In the genomic region with DNA sequence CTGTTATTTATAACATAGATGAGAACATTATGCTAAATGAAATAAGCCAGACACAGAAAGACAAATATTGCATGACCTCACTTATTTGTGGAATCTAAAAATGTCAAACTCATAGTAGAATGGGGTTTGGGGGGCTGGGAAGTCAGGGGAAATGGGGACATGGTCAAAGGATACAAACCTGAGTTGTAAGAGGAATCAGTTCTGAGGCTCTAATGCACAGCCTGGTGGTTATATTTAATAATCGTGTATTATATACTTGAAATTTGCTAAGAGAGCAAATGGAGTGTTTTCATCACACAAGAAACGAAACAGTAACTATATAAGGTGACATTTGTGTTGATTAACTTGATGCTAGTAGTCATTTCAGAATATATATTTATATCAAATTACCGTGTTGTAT, we compare ENCODE assay signal across 18 cellular contexts. TPM values are rescaled to one million over a fixed set of nuclear protein-coding genes. Genes with fewer than 3 reads are reported as not detected.
DNase-seq lines count a peak whose midpoint lies in the region; ATAC-seq, FAIRE-seq and TF ChIP-seq lines count a peak whose summit lies in the region.
"Had no signal": no experiment of that assay in that cellular context is flagged by ENCODE, and none has a peak within 500 bp of the region (broad histone marks: within the 10 kb centered on the region; RNA-seq: fewer than 3 reads in every experiment).

No MANE protein-coding gene starts in this region.

- H3K36me3 Mint-ChIP-seq in naive B cell = no peaks in the 10 kb centered on the region
- H3K36me3 Mint-ChIP-seq: T-cell had no signal

- H3K27ac Mint-ChIP-seq in naive B cell = peak overlapping the region in 5 of 6 donors; percentile 33 to 92 (median 77)
- H3K27ac Mint-ChIP-seq: activated CD8-positive, alpha-beta T cell treated with anti-CD3 and anti-CD28 coated beads, Interleukin-2, amount 10 ng/mL, durations not matched to agents 7 days and 5 days; activated T-helper 1 cell treated with anti-CD3 and anti-CD28 coated beads, Interleukin-12 subunit alpha, Interleukin-12 subunit beta, Interleukin-2, Interleukin-4 antibody, amounts not matched to agents 30 ng/mL and 10 ng/mL and 1 ng/mL, durations not matched to agents 14 hours and 24 hours and 36 hours had no signal

- in situ Hi-C loops in G401 (cut with HindIII; ENCODE audit: low sequenced_read_pairs) = no loop called here

- no peak overlapping the region for H3K4me2 ChIP-seq in endothelial cell of umbilical vein (ENCODE audit: insufficient read depth, low read length)

- dilution Hi-C loops in endothelial cell of umbilical vein (cut with MboI; ENCODE audit: extremely low pct_ligation_motif_present, low sequenced_read_pairs) = no loop called here

- CTCF ChIA-PET in endothelial cell of umbilical vein (lab: Charles Lee) = interaction anchor here (0.6 to 1.0 kb wide), 3 partner anchors 9 to 45 kb away, joined by 3 to 6 read pairs (median 5); a partner anchor contains a TSS

- H4K20me1 ChIP-seq in endothelial cell of umbilical vein (replicated peaks; ENCODE audit: control insufficient read depth, extremely low read depth, insufficient read depth, low read length) = no peaks in the 10 kb centered on the region

- H3K4me3 Mint-ChIP-seq in naive B cell = no peak overlapping the region
- H3K4me3 Mint-ChIP-seq: activated CD8-positive, alpha-beta T cell treated with anti-CD3 and anti-CD28 coated beads, Interleukin-2, amount 10 ng/mL, durations not matched to agents 7 days and 5 days; activated T-helper 1 cell treated with anti-CD3 and anti-CD28 coated beads, Interleukin-12 subunit alpha, Interleukin-12 subunit beta, Interleukin-2, Interleukin-4 antibody, amounts not matched to agents 30 ng/mL and 10 ng/mL and 1 ng/mL, durations not matched to agents 14 hours and 24 hours and 36 hours; T-cell had no signal

- H3K36me3 ChIP-seq in endothelial cell of umbilical vein (ENCODE audit: control insufficient read depth in 2 of 2, extremely low read depth in 1 of 2, insufficient read depth in 2 of 2, low read length in 2 of 2) = no peaks in the 10 kb centered on the region
- H3K36me3 ChIP-seq: BE2C, colonic mucosa, pancreas had no signal

- intact Hi-C loops in endothelial cell of umbilical vein (cut with micrococcal nuclease) = loop anchor here (2.0 kb wide), 1 partner anchor 87 kb away; a partner anchor contains a TSS

- no peaks in the 10 kb centered on the region for H3K27me3 Mint-ChIP-seq in naive B cell
- H3K27me3 Mint-ChIP-seq: T-cell had no signal

- H3K9me3 Mint-ChIP-seq in naive B cell = no peaks in the 10 kb centered on the region
- H3K9me3 Mint-ChIP-seq: activated T-helper 1 cell treated with anti-CD3 and anti-CD28 coated beads, Interleukin-12 subunit alpha, Interleukin-12 subunit beta, Interleukin-2, Interleukin-4 antibody, amounts not matched to agents 30 ng/mL and 10 ng/mL and 1 ng/mL, durations not matched to agents 14 hours and 24 hours and 36 hours; T-cell had no signal

- TF ChIP-seq POLR2A in endothelial cell of umbilical vein (IDR thresholded peaks at IDR 0.05; ENCODE audit: low read depth, low read length) = no peak

- no peak overlapping the region for H2AFZ ChIP-seq in endothelial cell of umbilical vein (ENCODE audit: low read depth, low read length)

- H3K4me1 ChIP-seq in endothelial cell of umbilical vein (ENCODE audit: control insufficient read depth, extremely low read depth, insufficient read depth, low read length) = peaks cover 27% of the 10 kb centered on the region
- H3K4me1 ChIP-seq: BE2C, colonic mucosa, pancreas, testis had no signal

- no peaks in the 10 kb centered on the region for H3K9me1 ChIP-seq in endothelial cell of umbilical vein (replicated peaks; ENCODE audit: control insufficient read depth, extremely low read depth, insufficient read depth, low read length)

- H3K9me3 ChIP-seq in endothelial cell of umbilical vein (replicated peaks; ENCODE audit: control insufficient read depth, insufficient read depth, low read length) = no peaks in the 10 kb centered on the region
- H3K9me3 ChIP-seq: BE2C, colonic mucosa, pancreas, testis had no signal

- H3K4me3 ChIP-seq in endothelial cell of umbilical vein (replicated peaks in 1 of 3; ENCODE audit: insufficient read depth in 1 of 3, low read depth in 1 of 3, low read length in 3 of 3) = no peak overlapping the region
- H3K4me3 ChIP-seq: colonic mucosa, pancreas, skin epidermis, testis had no signal

- H3K9ac ChIP-seq in endothelial cell of umbilical vein (replicated peaks; ENCODE audit: extremely low read depth, insufficient read depth, low read length) = no peak overlapping the region

- FAIRE-seq in endothelial cell of umbilical vein (lab: Jason Lieb, UNC) = no peak
- FAIRE-seq: HTR-8/SVneo, pancreas had no signal

- H3K27me3 ChIP-seq in endothelial cell of umbilical vein (ENCODE audit: control insufficient read depth in 2 of 2, insufficient read depth in 2 of 2, low read length in 2 of 2) = no peaks in the 10 kb centered on the region
- H3K27me3 ChIP-seq: BE2C, colonic mucosa, pancreas, testis had no signal

- BruUV-seq in endothelial cell of umbilical vein (replicated peaks; lab: Mats Ljungman, UMichigan) = no TSS peak

- H3K4me1 Mint-ChIP-seq in naive B cell = peaks cover 26 to 46% (median 43%) of the 10 kb centered on the region in 3 donors

- ATAC-seq in naive B cell (ENCODE audit: low read depth in 2 of 2) = no peak
- ATAC-seq in GM21737 (IDR thresholded peaks at IDR 0.05; ENCODE audit: unreplicated experiment) = no peak
- no peak for ATAC-seq in HG03439 (IDR thresholded peaks at IDR 0.05; ENCODE audit: unreplicated experiment)
- ATAC-seq: activated CD8-positive, alpha-beta T cell treated with anti-CD3 and anti-CD28 coated beads, Interleukin-2, amount 10 ng/mL, durations not matched to agents 7 days and 5 days; T-cell had no signal

- DNase-seq in HCEC 1CT = peak; percentile 23
- DNase-seq in NCI-H1694 (lab: John Stamatoyannopoulos, UW) = peak; percentile 26
- peak; percentile 55 for DNase-seq in endothelial cell of umbilical vein (ENCODE audit: low read depth, low spot score)
- no peak for DNase-seq in naive B cell
- DNase-seq in G401 (ENCODE audit: low spot score) = no peak
- DNase-seq: activated CD8-positive, alpha-beta T cell treated with anti-CD3 and anti-CD28 coated beads, Interleukin-2, amount 10 ng/mL, durations not matched to agents 7 days and 5 days; BE2C; colonic mucosa; glutamatergic neuron; NCI-H774; pancreas; T-cell; testis had no signal

- POLR2A ChIA-PET in endothelial cell of umbilical vein (lab: Charles Lee) = no interaction called here

- TF ChIP-seq CTCF in endothelial cell of umbilical vein (IDR thresholded peaks at IDR 0.05; ENCODE audit: extremely low read depth in 1 of 2, insufficient read depth in 1 of 2, low read depth in 1 of 2, low read length in 2 of 2) = no peak

- H3K27ac ChIP-seq in endothelial cell of umbilical vein (ENCODE audit: insufficient read depth, low read depth, low read length) = no peak overlapping the region
- H3K27ac ChIP-seq: colonic mucosa, pancreas had no signal

- no peaks in the 10 kb centered on the region for H3K79me2 ChIP-seq in endothelial cell of umbilical vein (ENCODE audit: control insufficient read depth, insufficient read depth, low read length)

TF ChIP-seq in endothelial cell of umbilical vein, 7 proteins besides CTCF, POLR2A, EP300 and RAD21:
- TF ChIP-seq, protein P1, sequence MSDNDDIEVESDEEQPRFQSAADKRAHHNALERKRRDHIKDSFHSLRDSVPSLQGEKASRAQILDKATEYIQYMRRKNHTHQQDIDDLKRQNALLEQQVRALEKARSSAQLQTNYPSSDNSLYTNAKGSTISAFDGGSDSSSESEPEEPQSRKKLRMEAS (IDR thresholded peaks at IDR 0.05; ENCODE audit: insufficient read depth, insufficient read length) = no peak
- TF ChIP-seq POLR2AphosphoS5 (IDR thresholded peaks at IDR 0.05; ENCODE audit: insufficient read depth, low read depth, low read length) = no peak
- no peak for TF ChIP-seq MYC (IDR thresholded peaks at IDR 0.05; ENCODE audit: low read depth, low read length)
- TF ChIP-seq EZH2 (IDR thresholded peaks at IDR 0.05; ENCODE audit: borderline replicate concordance, low read depth, low read length, severe bottlenecking) = no peak
- TF ChIP-seq FOS (IDR thresholded peaks at IDR 0.05; ENCODE audit: borderline replicate concordance, insufficient read depth, low read length) = no peak
- no peak for TF ChIP-seq JUN (IDR thresholded peaks at IDR 0.05; ENCODE audit: borderline replicate concordance, insufficient read depth, insufficient read length, low read depth)
- TF ChIP-seq GATA2 (IDR thresholded peaks at IDR 0.05; ENCODE audit: insufficient read depth, insufficient read length, low read depth, low read length) = no peak

RNA-seq across cellular contexts. Expression of a gene that starts 40.8 kb away (rescaled TPM):
- 24.1 and 26.3 TPM in 2 replicates for total RNA-seq in endothelial cell of umbilical vein
- polyA plus RNA-seq in endothelial cell of umbilical vein (10.8 and 12.1 TPM in 2 replicates), naive B cell (ENCODE audit: low read depth in 6 of 6) (10 to 100 TPM in 1 of 6 donors, 1 to 10 TPM in 5; 2.9 to 10.7 (median 5.4) TPM)
- 9.3 and 11.7 TPM in 2 replicates for polyA plus RNA-seq in endothelial cell of umbilical vein (2011; cell fraction: cytosol; rRNA removed)
- polyA plus RNA-seq in endothelial cell of umbilical vein (2011; cell fraction: nucleus; rRNA removed) = 22.4 and 23.3 TPM in 2 replicates
- 3.4 and 4.5 TPM in 2 replicates for polyA plus RNA-seq in endothelial cell of umbilical vein (2012)
- 39.3 and 39.6 TPM in 2 replicates for polyA minus RNA-seq in endothelial cell of umbilical vein
- 8.0 TPM for polyA minus RNA-seq in endothelial cell of umbilical vein (2011; cell fraction: cytosol; rRNA and poly(A)+ RNA removed)
- polyA minus RNA-seq in endothelial cell of umbilical vein (2011; cell fraction: nucleus; rRNA and poly(A)+ RNA removed) = 47.0 and 49.5 TPM in 2 replicates
- total RNA-seq in G401 (2014; rRNA removed; shearing (Covaris generic)) = not detected in 2 replicates

RNA-seq across cellular contexts. Expression of a gene that starts 46.2 kb away (rescaled TPM):
- total RNA-seq in endothelial cell of umbilical vein = 7.2 and 8.0 TPM in 2 replicates
- 3.3 and 4.7 TPM in 2 replicates for polyA plus RNA-seq in endothelial cell of umbilical vein
- 3.9 and 4.6 TPM in 2 replicates for polyA plus RNA-seq in endothelial cell of umbilical vein (2011; cell fraction: cytosol; rRNA removed)
- 11.4 and 11.8 TPM in 2 replicates for polyA plus RNA-seq in endothelial cell of umbilical vein (2011; cell fraction: nucleus; rRNA removed)
- polyA plus RNA-seq in endothelial cell of umbilical vein (2012) = 4.6 and 4.7 TPM in 2 replicates
- 4.1 and 4.2 TPM in 2 replicates for polyA minus RNA-seq in endothelial cell of umbilical vein
- polyA minus RNA-seq in endothelial cell of umbilical vein (2011; cell fraction: cytosol; rRNA and poly(A)+ RNA removed) = 3.1 TPM
- polyA minus RNA-seq in endothelial cell of umbilical vein (2011; cell fraction: nucleus; rRNA and poly(A)+ RNA removed) = 3.8 and 3.9 TPM in 2 replicates
- 10 to 100 TPM; 10.4 to 14.7 (median 11.5) TPM for polyA plus RNA-seq in naive B cell (ENCODE audit: low read depth in 6 of 6)
- total RNA-seq in G401 (2014; rRNA removed; shearing (Covaris generic)) = 9.7 and 13.9 TPM in 2 replicates

Comparison
In these comparisons a context has a peak if more than half of its experiments do, and no peak if none do; other contexts are left out.
1. DNase-seq: peak in HCEC 1CT (single experiment), NCI-H1694 (single experiment) and endothelial cell of umbilical vein (single experiment); none in naive B cell (single experiment) and G401 (single experiment).
2. RNA of a gene that starts 40.8 kb away (total RNA-seq): 24.1 to 26.3 TPM in endothelial cell of umbilical vein; not detected in G401; every median in the first group is over 10 times any median in the second.